Comparison of ENCODE assay signal across 12 cellular contexts in genomic region chr13:59413121-59413520, GRCh38.
DNase-seq lines count a peak whose midpoint lies in the region; ATAC-seq and TF ChIP-seq lines count a peak whose summit lies in the region.
"Had no signal": no experiment of that assay in that cellular context is flagged by ENCODE, and none has a peak within 500 bp of the region (broad histone marks: within the 10 kb centered on the region; RNA-seq: fewer than 3 reads in every experiment).

No MANE protein-coding gene starts in this region.

- peaks cover 5% of the 10 kb centered on the region for H3K27me3 Mint-ChIP-seq in CD4-positive, alpha-beta T cell

- no peaks in the 10 kb centered on the region for H3K9me3 Mint-ChIP-seq in CD4-positive, alpha-beta T cell
- H3K9me3 Mint-ChIP-seq: T-helper 2 cell treated with Interferon-gamma antibody and Interleukin-4, amounts not matched to agents 5 μg/mL and 100 μg/mL, for 36 hours had no signal

- H3K4me3 ChIP-seq in esophagus muscularis mucosa (no peak overlapping the region), tibial nerve (no peak overlapping the region)
- H3K4me3 ChIP-seq: thyroid gland had no signal

- DNase-seq in CMK (ENCODE audit: low read depth): peak; percentile 24
- peak; percentile 63 for DNase-seq in SIG-M5 (lab: John Stamatoyannopoulos, UW)
- DNase-seq in esophagus muscularis mucosa (ENCODE audit: extremely low spot score): no peak
- no peak for DNase-seq in CD4-positive, alpha-beta T cell
- DNase-seq in HK-2 (ENCODE audit: unreplicated experiment): no peak
- no peak for DNase-seq in tibial nerve (ENCODE audit: low spot score in 2 of 2)
- DNase-seq: KG1, NCI-H510A treated with DMSO at 0.1 percent for 48 hours, thyroid gland had no signal

- TF ChIP-seq EP300 in esophagus muscularis mucosa (IDR thresholded peaks at IDR 0.05): no peak
- TF ChIP-seq EP300 in tibial nerve (IDR thresholded peaks at IDR 0.05): no peak

- H3K4me1 Mint-ChIP-seq in CD4-positive, alpha-beta T cell (ENCODE audit: low read depth): no peaks in the 10 kb centered on the region

- H3K36me3 Mint-ChIP-seq in CD4-positive, alpha-beta T cell (ENCODE audit: low read depth): no peaks in the 10 kb centered on the region

- no peak overlapping the region for H3K4me3 Mint-ChIP-seq in CD4-positive, alpha-beta T cell
- H3K4me3 Mint-ChIP-seq: T-helper 2 cell treated with Interferon-gamma antibody and Interleukin-4, amounts not matched to agents 5 μg/mL and 100 μg/mL, for 36 hours had no signal

- intact Hi-C loops in esophagus muscularis mucosa (cut with DNase I): no loop called here
- intact Hi-C loops in CD4-positive, alpha-beta T cell (cut with DNase I, micrococcal nuclease): no loop called here

- H3K27ac ChIP-seq in esophagus muscularis mucosa (replicated peaks in 1 of 4) (no peak overlapping the region), tibial nerve (no peak overlapping the region)
- H3K27ac ChIP-seq in CD4-positive, alpha-beta T cell (ENCODE audit: low read depth, low read length): no peak overlapping the region
- H3K27ac ChIP-seq: thyroid gland had no signal

- peak; percentile 94 for ATAC-seq in GM19463 (IDR thresholded peaks at IDR 0.05; ENCODE audit: unreplicated experiment)
- peak; percentile 97 for ATAC-seq in HG03159 (IDR thresholded peaks at IDR 0.05; ENCODE audit: unreplicated experiment)
- no peak for ATAC-seq in CD4-positive, alpha-beta T cell (ENCODE audit: poor library complexity)

- TF ChIP-seq POLR2A in esophagus muscularis mucosa (IDR thresholded peaks at IDR 0.05; ENCODE audit: low read depth): no peak
- no peak for TF ChIP-seq POLR2A in tibial nerve (IDR thresholded peaks at IDR 0.05)

- TF ChIP-seq CTCF in esophagus muscularis mucosa (IDR thresholded peaks at IDR 0.05) (no peak), tibial nerve (IDR thresholded peaks at IDR 0.05) (no peak)
- no peak for TF ChIP-seq CTCF in CD4-positive, alpha-beta T cell (IDR thresholded peaks at IDR 0.05)

- no peaks in the 10 kb centered on the region for H3K27me3 ChIP-seq in esophagus muscularis mucosa
- no peaks in the 10 kb centered on the region for H3K27me3 ChIP-seq in CD4-positive, alpha-beta T cell (ENCODE audit: control insufficient read depth, insufficient read depth, low read length)
- H3K27me3 ChIP-seq in tibial nerve: no peaks in the 10 kb centered on the region
- H3K27me3 ChIP-seq: thyroid gland had no signal

- peaks cover 7 to 21% (median 20%) of the 10 kb centered on the region in 4 donors for H3K4me1 ChIP-seq in esophagus muscularis mucosa
- H3K4me1 ChIP-seq in tibial nerve: no peaks in the 10 kb centered on the region

- H3K36me3 ChIP-seq in esophagus muscularis mucosa (no peaks in the 10 kb centered on the region), tibial nerve (no peaks in the 10 kb centered on the region)
- H3K36me3 ChIP-seq: thyroid gland had no signal

- CTCF ChIA-PET in CD4-positive, alpha-beta T cell (lab: Charles Lee): no interaction called here

- POLR2A ChIA-PET in CD4-positive, alpha-beta T cell (lab: Charles Lee): no interaction called here

- H3K27ac Mint-ChIP-seq in CD4-positive, alpha-beta T cell: no peak overlapping the region
- H3K27ac Mint-ChIP-seq: T-helper 2 cell treated with Interferon-gamma antibody and Interleukin-4, amounts not matched to agents 5 μg/mL and 100 μg/mL, for 36 hours had no signal

- no peaks in the 10 kb centered on the region for H3K9me3 ChIP-seq in esophagus muscularis mucosa
- H3K9me3 ChIP-seq in CD4-positive, alpha-beta T cell (ENCODE audit: control insufficient read depth, low read length): no peaks in the 10 kb centered on the region
- no peaks in the 10 kb centered on the region for H3K9me3 ChIP-seq in tibial nerve
- H3K9me3 ChIP-seq: thyroid gland had no signal

Comparison
In these comparisons a context has a peak if more than half of its experiments do, and no peak if none do; other contexts are left out.
1. DNase-seq: peak in CMK (single experiment) and SIG-M5 (single experiment); none in esophagus muscularis mucosa (single experiment), CD4-positive, alpha-beta T cell (0 of 10), HK-2 (single experiment) and tibial nerve (0 of 2).